In genomic region chr3:169848741-169849140, GRCh38 we compare ENCODE assay signal across 33 cellular contexts. TPM values are rescaled to one million over a fixed set of nuclear protein-coding genes. Genes with fewer than 3 reads are reported as not detected.
"Had no signal": no experiment of that assay in that cellular context is flagged by ENCODE, and none has a peak within 500 bp of the region (broad histone marks: within the 10 kb centered on the region; RNA-seq: fewer than 3 reads in every experiment).

No MANE protein-coding gene starts in this region.

- DNase-seq: islet precursor cell; left ventricle myocardium inferior; mesendoderm; naive B cell; natural killer cell; nephron progenitor cell; occipital lobe; right lobe of liver; stimulated activated CD4-positive, alpha-beta T cell treated with anti-CD3 and anti-CD28 coated beads, Interleukin-12 subunit alpha, Interleukin-12 subunit beta, amount 100 ng/mL, for 4 hours; stimulated activated CD4-positive, alpha-beta T cell treated with anti-CD3 and anti-CD28 coated beads, Interleukin-15, amount 100 ng/mL, for 24 hours; stimulated activated CD4-positive, alpha-beta T cell treated with anti-CD3 and anti-CD28 coated beads, Interleukin-2, amount 100 ng/mL, for 24 hours; stimulated activated CD4-positive, alpha-beta T cell treated with anti-CD3 and anti-CD28 coated beads, Interleukin-4, amount 100 ng/mL, for 1 hour; stimulated activated naive CD4-positive, alpha-beta T cell; tibial artery; upper lobe of right lung had no signal

- H3K9ac ChIP-seq: neural progenitor cell, parathyroid adenoma had no signal

- H3K4me1 Mint-ChIP-seq: mesothelial cell of epicardium, natural killer cell, neural progenitor cell had no signal

- H3K9me3 ChIP-seq: left ventricle myocardium inferior, neutrophil, right atrium auricular region, right lobe of liver, suprapubic skin, thoracic aorta, tibial artery, upper lobe of right lung had no signal

- H3K27me3 Mint-ChIP-seq: naive B cell; stimulated activated naive CD8-positive, alpha-beta T cell treated with anti-CD3 and anti-CD28 coated beads, Interleukin-15, Interleukin-2, amounts not matched to agents 100 ng/mL and 50 ng/mL, for 24 hours had no signal

- H3K9me3 Mint-ChIP-seq: mesothelial cell of epicardium; naive B cell; natural killer cell; nephron progenitor cell; neural progenitor cell; stimulated activated naive CD8-positive, alpha-beta T cell treated with anti-CD3 and anti-CD28 coated beads, Interleukin-15, Interleukin-2, amounts not matched to agents 100 ng/mL and 50 ng/mL, for 24 hours had no signal

- H3K27ac Mint-ChIP-seq: mesothelial cell of epicardium; natural killer cell; nephron progenitor cell; neural progenitor cell; stimulated activated naive CD8-positive, alpha-beta T cell treated with anti-CD3 and anti-CD28 coated beads, Interleukin-15, Interleukin-2, amounts not matched to agents 100 ng/mL and 50 ng/mL, for 24 hours had no signal

- H3K36me3 ChIP-seq: left ventricle myocardium inferior, neural progenitor cell, neutrophil, right atrium auricular region, right lobe of liver, suprapubic skin, thoracic aorta, tibial artery, upper lobe of right lung had no signal

- H3K27ac ChIP-seq: hepatocyte, left ventricle myocardium inferior, neural progenitor cell, neutrophil, parathyroid adenoma, right atrium auricular region, right lobe of liver, skin epidermis, suprapubic skin, thoracic aorta, tibial artery, upper lobe of right lung had no signal

- ATAC-seq: natural killer cell, right lobe of liver had no signal

- H3K4me1 ChIP-seq: left ventricle myocardium inferior, neural progenitor cell, parathyroid adenoma, right atrium auricular region, right lobe of liver, suprapubic skin, tibial artery, upper lobe of right lung had no signal

- H3K4me3 ChIP-seq: hepatocyte, left ventricle myocardium inferior, lung, neural progenitor cell, right atrium auricular region, right lobe of liver, skin epidermis, suprapubic skin, thoracic aorta, tibial artery, upper lobe of right lung had no signal

- H3K79me2 ChIP-seq: hepatocyte, parathyroid adenoma had no signal

- H3K4me2 ChIP-seq: hepatocyte, neural progenitor cell had no signal

- H3K36me3 Mint-ChIP-seq: mesothelial cell of epicardium, naive B cell, natural killer cell, neural progenitor cell had no signal

- H3K27me3 ChIP-seq: hepatocyte, neural progenitor cell, neutrophil, right atrium auricular region, right lobe of liver, upper lobe of right lung had no signal

- H2AFZ ChIP-seq: hepatocyte, neural progenitor cell, parathyroid adenoma had no signal

- H3K4me3 Mint-ChIP-seq: mesothelial cell of epicardium; natural killer cell; nephron progenitor cell; neural progenitor cell; stimulated activated naive CD8-positive, alpha-beta T cell treated with anti-CD3 and anti-CD28 coated beads, Interleukin-15, Interleukin-2, amounts not matched to agents 100 ng/mL and 50 ng/mL, for 24 hours had no signal

RNA-seq across cellular contexts. Expression of gene LRRC31, which starts 21.0 kb away (rescaled TPM):
- total RNA-seq: kidney epithelial cell, left ventricle myocardium inferior, lower leg skin, mesothelial cell of epicardium, mononuclear cell, natural killer cell, occipital lobe, osteocyte, posterior vena cava, pulmonary artery endothelial cell, right atrium auricular region, thoracic aorta had no signal

RNA-seq across cellular contexts. Expression of gene LRRIQ4, which starts 36.1 kb away (rescaled TPM):
- total RNA-seq: hepatocyte, left ventricle myocardium inferior, lower leg skin, mononuclear cell, natural killer cell, osteocyte, posterior vena cava, pulmonary artery endothelial cell, renal cortical epithelial cell, right lobe of liver, suprapubic skin, thoracic aorta had no signal
- polyA plus RNA-seq: hepatocyte had no signal
